ENCODE assay signal across 11 cellular contexts in genomic region chr14:104805326-104805678, GRCh38. TPM values are rescaled to one million over a fixed set of nuclear protein-coding genes. Genes with fewer than 3 reads are reported as not detected.
DNase-seq lines count a peak whose midpoint lies in the region; ATAC-seq, FAIRE-seq and TF ChIP-seq lines count a peak whose summit lies in the region.
"Had no signal": no experiment of that assay in that cellular context is flagged by ENCODE, and none has a peak within 500 bp of the region (broad histone marks: within the 10 kb centered on the region; RNA-seq: fewer than 3 reads in every experiment).

No MANE protein-coding gene starts in this region.

- TF ChIP-seq CTCF in testis (IDR thresholded peaks at IDR 0.05), result no peak

- TF ChIP-seq POLR2A in testis (IDR thresholded peaks at IDR 0.05), result no peak

- WGBS in testis, 2 donors, result 49% methylated on average over 3 of the region's 3 CpGs; no CpG with 5 or more reads in 1 of the 2 donors

- no peaks in the 10 kb centered on the region for H3K36me3 ChIP-seq in testis (ENCODE audit: low read depth, missing control alignments)

- no peaks in the 10 kb centered on the region for H3K9me3 ChIP-seq in testis

- no peak overlapping the region for H3K27ac ChIP-seq in testis
- H3K27ac ChIP-seq: skin epidermis had no signal

- DNase-seq in NCI-H1694 treated with DMSO at 0.1 percent for 48 hours (lab: John Stamatoyannopoulos, UW) (peak; percentile 32), NCI-H1694 (lab: John Stamatoyannopoulos, UW) (no peak), RCC 7860 (ENCODE audit: low spot score) (peak; percentile 55), fibroblast of gingiva (ENCODE audit: low read depth) (peak; percentile 80), smooth muscle cell of the brain vasculature (ENCODE audit: low read depth, low spot score) (peak; percentile 78), NCI-H2171 treated with DMSO at 0.1 percent for 48 hours (lab: John Stamatoyannopoulos, UW) (no peak), testis (no peak)
- no peak for DNase-seq in stimulated activated naive B cell treated with anti-CD40 and anti-IgM and Interleukin-4, amounts not matched to agents 10 μg/mL and 1 μg/mL and 100 μg/mL, for 72 hours
- DNase-seq: activated CD8-positive, alpha-beta memory T cell treated with anti-CD3 and anti-CD28 coated beads, Interleukin-2, amount 10 ng/mL, durations not matched to agents 7 days and 5 days had no signal

- intact Hi-C loops in testis (cut with DNase I; ENCODE audit: low total_unique reads), result no loop called here

- FAIRE-seq in RCC 7860 (lab: Jason Lieb, UNC), result no peak

- no peak overlapping the region for H3K4me3 Mint-ChIP-seq in stimulated activated naive B cell treated with anti-CD40 and anti-IgM and Interleukin-4, amounts not matched to agents 10 μg/mL and 1 μg/mL and 100 μg/mL, for 72 hours
- H3K4me3 Mint-ChIP-seq: activated CD8-positive, alpha-beta memory T cell treated with anti-CD3 and anti-CD28 coated beads, Interleukin-2, amount 10 ng/mL, durations not matched to agents 7 days and 5 days; dendritic cell treated with granulocyte-macrophage colony-stimulating factor and Interleukin-4, amounts not matched to agents 40 ng/mL and 50 ng/mL, for 4 days had no signal

- H3K27me3 Mint-ChIP-seq in stimulated activated naive B cell treated with anti-CD40 and anti-IgM and Interleukin-4, amounts not matched to agents 10 μg/mL and 1 μg/mL and 100 μg/mL, for 72 hours, result peaks cover 0 to 7% of the 10 kb centered on the region in 2 donors
- H3K27me3 Mint-ChIP-seq: activated CD8-positive, alpha-beta memory T cell treated with anti-CD3 and anti-CD28 coated beads, Interleukin-2, amount 10 ng/mL, durations not matched to agents 7 days and 5 days had no signal

- no peak overlapping the region for H3K4me3 ChIP-seq in testis
- H3K4me3 ChIP-seq: skin epidermis had no signal

- no peak for ATAC-seq in stimulated activated naive B cell treated with anti-CD40 and anti-IgM and Interleukin-4, amounts not matched to agents 10 μg/mL and 1 μg/mL and 100 μg/mL, for 72 hours (replicated peaks)
- ATAC-seq: activated CD8-positive, alpha-beta memory T cell treated with anti-CD3 and anti-CD28 coated beads, Interleukin-2, amount 10 ng/mL, durations not matched to agents 7 days and 5 days had no signal

- H3K4me1 Mint-ChIP-seq in stimulated activated naive B cell treated with anti-CD40 and anti-IgM and Interleukin-4, amounts not matched to agents 10 μg/mL and 1 μg/mL and 100 μg/mL, for 72 hours, result peaks cover 22 to 38% of the 10 kb centered on the region in 2 donors

- H3K4me1 ChIP-seq in testis, result peaks cover 11% of the 10 kb centered on the region

- H3K36me3 Mint-ChIP-seq in stimulated activated naive B cell treated with anti-CD40 and anti-IgM and Interleukin-4, amounts not matched to agents 10 μg/mL and 1 μg/mL and 100 μg/mL, for 72 hours, result no peaks in the 10 kb centered on the region
- H3K36me3 Mint-ChIP-seq: activated CD8-positive, alpha-beta memory T cell treated with anti-CD3 and anti-CD28 coated beads, Interleukin-2, amount 10 ng/mL, durations not matched to agents 7 days and 5 days had no signal

- no peaks in the 10 kb centered on the region for H3K9me3 Mint-ChIP-seq in stimulated activated naive B cell treated with anti-CD40 and anti-IgM and Interleukin-4, amounts not matched to agents 10 μg/mL and 1 μg/mL and 100 μg/mL, for 72 hours
- H3K9me3 Mint-ChIP-seq: dendritic cell treated with granulocyte-macrophage colony-stimulating factor and Interleukin-4, amounts not matched to agents 40 ng/mL and 50 ng/mL, for 4 days had no signal

- no peak overlapping the region for H3K27ac Mint-ChIP-seq in stimulated activated naive B cell treated with anti-CD40 and anti-IgM and Interleukin-4, amounts not matched to agents 10 μg/mL and 1 μg/mL and 100 μg/mL, for 72 hours
- H3K27ac Mint-ChIP-seq: activated CD8-positive, alpha-beta memory T cell treated with anti-CD3 and anti-CD28 coated beads, Interleukin-2, amount 10 ng/mL, durations not matched to agents 7 days and 5 days; dendritic cell treated with granulocyte-macrophage colony-stimulating factor and Interleukin-4, amounts not matched to agents 40 ng/mL and 50 ng/mL, for 4 days had no signal

- H3K27me3 ChIP-seq in testis, result no peaks in the 10 kb centered on the region

RNA-seq across cellular contexts. Expression of gene ZBTB42, which starts 4.4 kb away (rescaled TPM):
- total RNA-seq in testis, result 1 to 10 TPM; 6.1 to 8.4 TPM
- polyA plus RNA-seq in testis (ENCODE audit: insufficient read depth, low read depth, low replicate concordance), result 7.1 TPM

RNA-seq across cellular contexts. Expression of gene AKT1, which starts 9.8 kb away (rescaled TPM):
- total RNA-seq in testis, result 100 to 1,000 TPM; 106 to 125 TPM
- polyA plus RNA-seq in testis (ENCODE audit: insufficient read depth, low read depth, low replicate concordance), result 68.2 TPM

RNA-seq across cellular contexts. Expression of gene SIVA1, which starts 52.4 kb away (rescaled TPM):
- total RNA-seq in testis, result 100 to 1,000 TPM; 236 to 247 TPM
- 99.5 TPM for polyA plus RNA-seq in testis (ENCODE audit: insufficient read depth, low read depth, low replicate concordance)

RNA-seq across cellular contexts. Expression of gene CEP170B, which starts 59.8 kb away (rescaled TPM):
- 10 to 100 TPM; 73.9 to 79.7 TPM for total RNA-seq in testis
- polyA plus RNA-seq in testis (ENCODE audit: insufficient read depth, low read depth, low replicate concordance), result 33.9 TPM

Comparison
In these comparisons a context has a peak if more than half of its experiments do, and no peak if none do; other contexts are left out.
1. DNase-seq: peak in NCI-H1694 treated with DMSO at 0.1 percent for 48 hours (single experiment), RCC 7860 (single experiment), fibroblast of gingiva (single experiment) and smooth muscle cell of the brain vasculature (single experiment); none in NCI-H1694 (single experiment), stimulated activated naive B cell treated with anti-CD40 and anti-IgM and Interleukin-4, amounts not matched to agents 10 μg/mL and 1 μg/mL and 100 μg/mL, for 72 hours (single experiment), NCI-H2171 treated with DMSO at 0.1 percent for 48 hours (single experiment) and testis (single experiment).